26 cellular contexts compared by ENCODE assay signal in the genomic region with DNA sequence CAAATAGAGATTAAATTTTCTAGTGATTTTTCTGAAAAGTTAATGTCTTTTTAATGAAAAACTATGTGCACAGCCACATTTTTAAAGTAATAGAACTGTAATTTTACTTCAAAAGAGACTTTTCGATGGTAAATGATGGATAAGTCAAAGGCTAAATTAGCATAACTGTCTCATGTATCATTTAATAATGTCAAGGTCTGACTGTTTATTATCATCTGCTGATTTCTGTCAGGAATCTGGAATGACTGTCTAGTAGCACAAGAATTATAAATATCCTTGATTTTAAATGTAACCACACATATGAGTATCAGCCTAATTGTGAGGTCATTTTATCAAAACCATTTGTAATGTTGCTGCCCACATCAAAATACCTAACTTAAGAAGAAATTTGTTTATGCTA.
"Had no signal": no experiment of that assay in that cellular context is flagged by ENCODE, and none has a peak within 500 bp of the region (broad histone marks: within the 10 kb centered on the region; RNA-seq: fewer than 3 reads in every experiment).

No MANE protein-coding gene starts in this region.

- H3K36me3 ChIP-seq: stomach, suprapubic skin, thoracic aorta, thyroid gland, tibial artery, tibial nerve, transverse colon, upper lobe of left lung, upper lobe of right lung, uterus, vagina had no signal

- DNase-seq: stimulated activated CD4-positive, alpha-beta T cell treated with anti-CD3 and anti-CD28 coated beads, Interleukin-2, amount 100 ng/mL, for 48 hours; stimulated activated CD4-positive, alpha-beta T cell treated with anti-CD3 and anti-CD28 coated beads, Interleukin-4, amount 100 ng/mL, for 1 hour; stimulated activated CD4-positive, alpha-beta T cell treated with anti-CD3 and anti-CD28 coated beads, Interleukin-4, amount 100 ng/mL, for 24 hours; stimulated activated CD4-positive, alpha-beta T cell treated with anti-CD3 and anti-CD28 coated beads, Interleukin-4, amount 100 ng/mL, for 4 hours; stimulated activated CD8-positive, alpha-beta memory T cell treated with anti-CD3 and anti-CD28 coated beads, Interleukin-4, amount 100 ng/mL, for 48 hours; stimulated activated naive B cell treated with anti-CD40 and anti-IgM and Interleukin-4, amounts not matched to agents 10 μg/mL and 1 μg/mL and 100 μg/mL, for 72 hours; stimulated activated naive CD4-positive, alpha-beta T cell; stimulated activated naive CD4-positive, alpha-beta T cell treated with Interleukin-2 at 50 U/mL for 16 hours; stimulated activated naive CD8-positive, alpha-beta T cell treated with anti-CD3 and anti-CD28 coated beads, Interleukin-15, amount 100 ng/mL, for 72 hours; stimulated activated naive CD8-positive, alpha-beta T cell treated with anti-CD3 and anti-CD28 coated beads, Interleukin-15, Interleukin-2, amounts not matched to agents 100 U/mL and 50 U/mL, for 24 hours; stomach; substantia nigra; testis; thyroid gland; tibial artery; transverse colon; trophoblast cell; upper lobe of left lung; upper lobe of right lung; uterus had no signal

- H3K4me3 ChIP-seq: stomach, suprapubic skin, testis, thoracic aorta, thyroid gland, tibial artery, tibial nerve, transverse colon, upper lobe of left lung, upper lobe of right lung, uterus, vagina had no signal

- H3K4me1 ChIP-seq: stomach, suprapubic skin, testis, thyroid gland, tibial artery, tibial nerve, transverse colon, upper lobe of left lung, upper lobe of right lung, uterus, vagina had no signal

- H3K9me3 ChIP-seq: stomach, suprapubic skin, testis, thoracic aorta, thyroid gland, tibial artery, tibial nerve, transverse colon, upper lobe of left lung, upper lobe of right lung, uterus, vagina had no signal

- H3K27ac ChIP-seq: stomach, suprapubic skin, testis, thoracic aorta, thyroid gland, tibial artery, tibial nerve, transverse colon, upper lobe of left lung, upper lobe of right lung, uterus, vagina had no signal

- H3K27me3 ChIP-seq: stomach, suprapubic skin, testis, thyroid gland, tibial artery, tibial nerve, transverse colon, upper lobe of left lung, upper lobe of right lung, uterus, vagina had no signal

- ATAC-seq: stimulated activated effector memory CD8-positive, alpha-beta T cell treated with anti-CD3 and anti-CD28 coated beads, Interleukin-12 subunit alpha, Interleukin-12 subunit beta, amount 100 ng/mL, for 72 hours; stimulated activated memory B cell treated with anti-CD40 and anti-IgM and Interleukin-4, amounts not matched to agents 10 μg/mL and 1 μg/mL and 100 μg/mL, for 72 hours; stimulated activated naive B cell treated with anti-CD40 and anti-IgM and Interleukin-4, amounts not matched to agents 10 μg/mL and 1 μg/mL and 100 μg/mL, for 72 hours; stimulated activated naive CD8-positive, alpha-beta T cell treated with anti-CD3 and anti-CD28 coated beads, Interleukin-15, amount 100 ng/mL, for 72 hours; stimulated activated naive CD8-positive, alpha-beta T cell treated with anti-CD3 and anti-CD28 coated beads, Interleukin-15, Interleukin-2, amounts not matched to agents 100 U/mL and 50 U/mL, for 24 hours; upper lobe of right lung had no signal
